ENCODE assay signal across 8 cellular contexts in the genomic region with DNA sequence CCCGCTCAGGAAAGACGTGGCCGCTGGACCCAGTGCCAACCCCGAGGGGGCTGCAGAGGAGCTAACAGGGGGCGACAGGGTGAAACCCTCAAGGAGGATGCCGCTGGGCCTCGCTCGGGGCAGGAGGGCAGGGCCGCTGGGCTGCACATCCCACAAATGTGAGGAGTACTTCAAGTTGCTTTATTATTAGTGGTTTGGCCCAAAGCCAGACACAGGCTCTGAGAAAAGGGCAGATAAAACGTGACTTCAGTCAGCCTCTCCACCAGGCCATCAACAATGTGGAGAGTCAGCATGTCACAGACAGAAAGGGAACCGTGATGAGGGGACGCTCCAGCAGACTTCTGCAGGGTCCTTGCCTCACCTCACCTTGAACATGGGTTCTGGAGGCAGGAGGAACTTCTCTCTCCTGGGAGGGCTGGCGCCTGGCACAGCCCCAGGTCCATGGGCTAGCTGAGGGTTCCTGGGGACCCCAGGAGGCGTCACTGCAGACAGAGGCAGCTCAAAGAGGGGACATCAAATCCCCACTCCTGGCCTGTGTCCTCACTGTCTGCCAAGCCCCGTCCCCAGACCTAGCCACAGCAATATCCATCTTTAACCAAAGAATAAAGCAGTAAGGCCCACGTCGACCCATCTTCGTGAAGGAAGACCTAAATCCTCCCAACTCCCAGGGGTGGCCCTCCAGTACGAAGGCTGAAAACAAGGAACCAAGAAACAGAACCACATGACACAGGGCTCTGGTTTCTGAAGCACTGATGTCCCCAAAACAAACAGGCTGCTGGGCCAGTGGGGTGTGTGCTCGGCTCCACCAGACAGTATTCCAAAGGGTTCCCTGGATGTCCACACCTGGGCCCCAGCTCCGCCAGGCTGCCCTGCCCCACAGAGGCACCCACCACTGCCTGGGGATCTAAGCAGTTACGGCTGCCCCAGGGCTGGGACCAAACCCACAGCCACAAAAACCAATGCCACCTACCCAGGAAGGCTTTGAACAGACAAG. TPM values are rescaled to one million over a fixed set of nuclear protein-coding genes. Genes with fewer than 3 reads are reported as not detected.
A peak's percentile ranks its signal among the peaks of the same experiment; 100 is the strongest.
DNase-seq lines count a peak whose midpoint lies in the region; ATAC-seq and TF ChIP-seq lines count a peak whose summit lies in the region.

No MANE protein-coding gene starts in this region.

- no peak overlapping the region for H2AFZ ChIP-seq in mesenchymal stem cell (ENCODE audit: low read depth, low read length)

- DNase-seq in COR-L47 (lab: John Stamatoyannopoulos, UW) = peak; percentile 26
- peak; percentile 77 for DNase-seq in NCI-H1105 (lab: John Stamatoyannopoulos, UW)
- DNase-seq in adrenal gland = peak in 5 of 7 donors; percentile 47 to 82 (median 68)
- peak; percentile 72 for DNase-seq in mesenchymal stem cell
- no peak for DNase-seq in cerebellum (ENCODE audit: low spot score)
- no peak for DNase-seq in central memory CD4-positive, alpha-beta T cell
- DNase-seq in CD8-positive, alpha-beta memory T cell = no peak

- H2BK5ac ChIP-seq in mesenchymal stem cell (ENCODE audit: low read depth, low read length, poor library complexity, severe bottlenecking) = no peak overlapping the region

- H3K4me3 ChIP-seq in adrenal gland (no peak overlapping the region), mesenchymal stem cell (ENCODE audit: insufficient read depth in 1 of 2, low read depth in 1 of 2, low read length in 2 of 2) (no peak overlapping the region)
- no peak overlapping the region for H3K4me3 ChIP-seq in CD8-positive, alpha-beta memory T cell (ENCODE audit: low read length)

- H3K9me3 ChIP-seq in adrenal gland (replicated peaks in 1 of 3) = no peaks in the 10 kb centered on the region
- no peaks in the 10 kb centered on the region for H3K9me3 ChIP-seq in mesenchymal stem cell (ENCODE audit: control insufficient read depth, low read length)
- H3K9me3 ChIP-seq in CD8-positive, alpha-beta memory T cell (ENCODE audit: low read length) = no peaks in the 10 kb centered on the region

- H3K27me3 ChIP-seq in adrenal gland = no peaks in the 10 kb centered on the region
- peaks cover 39 to 50% of the 10 kb centered on the region in 2 experiments for H3K27me3 ChIP-seq in mesenchymal stem cell (ENCODE audit: control insufficient read depth in 1 of 2, insufficient read depth in 1 of 2, low read length in 2 of 2)
- no peaks in the 10 kb centered on the region for H3K27me3 ChIP-seq in CD8-positive, alpha-beta memory T cell (ENCODE audit: insufficient read depth, low read length, poor library complexity, severe bottlenecking)

- H2BK15ac ChIP-seq in mesenchymal stem cell (ENCODE audit: low read depth, poor library complexity, severe bottlenecking) = peak overlapping the region; percentile 8

- H3K27ac Mint-ChIP-seq in CD8-positive, alpha-beta memory T cell = peak overlapping the region in 1 of 8 donors; percentile 84

- TF ChIP-seq POLR2A in adrenal gland (IDR thresholded peaks at IDR 0.05) = peak in 1 of 2 donors; percentile 10

- no peak overlapping the region for H3K4me2 ChIP-seq in mesenchymal stem cell (ENCODE audit: low read length, poor library complexity, severe bottlenecking)

- H3K36me3 ChIP-seq in adrenal gland (replicated peaks in 1 of 2) = no peaks in the 10 kb centered on the region
- H3K36me3 ChIP-seq in mesenchymal stem cell (ENCODE audit: control insufficient read depth in 1 of 2, insufficient read depth in 2 of 2, low read depth in 1 of 2, low read length in 2 of 2) = no peaks in the 10 kb centered on the region
- no peaks in the 10 kb centered on the region for H3K36me3 ChIP-seq in CD8-positive, alpha-beta memory T cell (ENCODE audit: insufficient read depth, low read length)

- H3K9ac ChIP-seq in mesenchymal stem cell (ENCODE audit: low read length) = no peak overlapping the region

- no peak overlapping the region for H3K4me3 Mint-ChIP-seq in CD8-positive, alpha-beta memory T cell

- POLR2A ChIA-PET in CD8-positive, alpha-beta memory T cell (lab: Charles Lee) = no interaction called here

- no peak overlapping the region for H2BK120ac ChIP-seq in mesenchymal stem cell (ENCODE audit: low read depth, low read length)

- H3K36me3 Mint-ChIP-seq in CD8-positive, alpha-beta memory T cell = no peaks in the 10 kb centered on the region

- H2BK12ac ChIP-seq in mesenchymal stem cell (ENCODE audit: low read length in 2 of 2) = no peak overlapping the region

- TF ChIP-seq CTCF in adrenal gland (IDR thresholded peaks at IDR 0.05) = no peak

- no peak for ATAC-seq in activated CD4-positive, CD25-positive, alpha-beta regulatory T cell treated with anti-CD3 and anti-CD28 coated beads, Interleukin-2, amount 50 U/mL, for 24 hours

- H3K27me3 Mint-ChIP-seq in CD8-positive, alpha-beta memory T cell = peaks cover 0 to 1% of the 10 kb centered on the region in 2 donors

- H3K14ac ChIP-seq in mesenchymal stem cell (ENCODE audit: low read length in 2 of 2) = no peak overlapping the region

- peaks cover 8% of the 10 kb centered on the region for H3K79me1 ChIP-seq in mesenchymal stem cell (replicated peaks; ENCODE audit: low read length, poor library complexity, severe bottlenecking)

- peaks cover 0 to 26% (median 14%) of the 10 kb centered on the region in 3 donors for H3K4me1 Mint-ChIP-seq in CD8-positive, alpha-beta memory T cell

- 51 to 71% (median 62%) methylated on average over 11 to 22 of the region's 22 CpGs for WGBS in adrenal gland, 4 donors
- WGBS in mesenchymal stem cell = 54% methylated on average over 22 of the region's 22 CpGs

- H3K4me1 ChIP-seq in adrenal gland (replicated peaks in 1 of 2) (peaks cover 77 to 87% of the 10 kb centered on the region in 2 donors), mesenchymal stem cell (ENCODE audit: control insufficient read depth, insufficient read depth, low read depth, low read length) (peaks cover 65% of the 10 kb centered on the region)
- H3K4me1 ChIP-seq in CD8-positive, alpha-beta memory T cell (ENCODE audit: insufficient read depth, low read length) = no peaks in the 10 kb centered on the region

- no peak overlapping the region for H3K18ac ChIP-seq in mesenchymal stem cell (ENCODE audit: low read depth in 1 of 2, low read length in 2 of 2)

- H3K23ac ChIP-seq in mesenchymal stem cell (ENCODE audit: low read length in 2 of 2) = no peak overlapping the region

- H4K8ac ChIP-seq in mesenchymal stem cell (ENCODE audit: low read length) = no peak overlapping the region

- no peak overlapping the region for H2AK5ac ChIP-seq in mesenchymal stem cell (ENCODE audit: low read length, severe bottlenecking)

- CTCF ChIA-PET in CD8-positive, alpha-beta memory T cell (lab: Charles Lee) = no interaction called here

- H4K91ac ChIP-seq in mesenchymal stem cell (ENCODE audit: low read length) = no peak overlapping the region

- H3K4ac ChIP-seq in mesenchymal stem cell (ENCODE audit: low read depth in 1 of 2, low read length in 2 of 2) = no peak overlapping the region

- intact Hi-C loops in adrenal gland (cut with DNase I) = no loop called here

- no peaks in the 10 kb centered on the region for H3K9me3 Mint-ChIP-seq in CD8-positive, alpha-beta memory T cell

- H3K27ac ChIP-seq in adrenal gland = peak overlapping the region; percentile 0 to 97 (median 87)
- no peak overlapping the region for H3K27ac ChIP-seq in mesenchymal stem cell (ENCODE audit: low read length, poor library complexity, severe bottlenecking)
- H3K27ac ChIP-seq in CD8-positive, alpha-beta memory T cell (ENCODE audit: low read depth, low read length) = no peak overlapping the region

RNA-seq across cellular contexts. Expression of a gene that starts 35.1 kb away (rescaled TPM):
- total RNA-seq in adrenal gland (10 to 100 TPM; 21.6 to 59.0 (median 41.3) TPM), cerebellum (11.3 TPM)
- polyA plus RNA-seq in adrenal gland = 10 to 100 TPM; 10.8 to 41.7 (median 23.4) TPM
- polyA plus RNA-seq in mesenchymal stem cell (2013, experiment 1 of 2) = 1.1 TPM
- 1.2 TPM for polyA plus RNA-seq in mesenchymal stem cell (2013, experiment 2 of 2)
- 1 to 10 TPM; 4.2 to 5.3 TPM for total RNA-seq in CD8-positive, alpha-beta memory T cell
- polyA plus RNA-seq in CD8-positive, alpha-beta memory T cell = 1.2 TPM

Comparison
In these comparisons a context has a peak if more than half of its experiments do, and no peak if none do; other contexts are left out.
1. DNase-seq: peak in COR-L47 (single experiment), NCI-H1105 (single experiment), adrenal gland (5 of 7) and mesenchymal stem cell (single experiment); none in cerebellum (single experiment), central memory CD4-positive, alpha-beta T cell (single experiment) and CD8-positive, alpha-beta memory T cell (0 of 5).
2. H3K27ac ChIP-seq: peak in adrenal gland (5 of 5); none in mesenchymal stem cell (single experiment) and CD8-positive, alpha-beta memory T cell (single experiment).